ENCODE assay signal across 8 cellular contexts in the genomic region with DNA sequence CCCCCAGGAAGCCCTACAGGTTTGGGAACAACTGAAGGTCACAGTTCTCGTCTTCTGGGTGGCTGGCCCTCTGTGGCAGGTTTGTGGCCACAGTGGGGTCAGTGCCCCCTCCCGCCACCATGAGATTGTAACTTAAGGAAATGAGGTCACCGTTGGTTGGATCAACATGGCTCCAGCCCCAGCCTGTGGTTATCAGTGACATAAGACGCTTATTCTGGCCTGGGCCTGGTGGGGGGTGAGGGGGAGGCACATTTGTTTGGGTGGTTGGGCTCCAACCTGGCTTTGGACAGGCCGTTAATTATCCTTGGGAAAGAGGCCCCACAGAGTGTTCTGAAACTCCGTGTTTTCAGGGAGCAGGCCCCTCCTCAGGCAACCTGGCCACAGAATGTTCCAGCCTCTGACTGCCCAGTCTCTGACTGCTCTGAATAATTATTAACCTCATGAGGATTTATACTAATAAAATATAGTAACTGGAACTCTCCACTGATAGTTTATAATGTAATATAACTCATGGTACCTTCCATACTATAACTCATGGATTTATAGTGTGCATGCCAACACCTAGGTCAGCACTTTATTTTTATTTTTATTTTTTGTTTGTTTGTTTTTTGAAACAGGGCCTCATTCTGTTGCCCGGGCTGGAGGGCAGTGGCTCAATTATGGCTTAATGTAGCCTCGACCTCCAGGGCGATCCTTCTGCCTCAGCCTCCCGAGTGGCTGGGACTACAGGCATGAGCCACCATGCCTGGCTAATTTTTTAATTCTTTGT. TPM values are rescaled to one million over a fixed set of nuclear protein-coding genes. Genes with fewer than 3 reads are reported as not detected.
DNase-seq lines count a peak whose midpoint lies in the region; ATAC-seq, FAIRE-seq and TF ChIP-seq lines count a peak whose summit lies in the region.

No MANE protein-coding gene starts in this region.

- no peak for TF ChIP-seq CTCF in astrocyte (IDR thresholded peaks at IDR 0.05; ENCODE audit: insufficient read depth, low read depth, low read length)
- TF ChIP-seq CTCF in gastrocnemius medialis (IDR thresholded peaks at IDR 0.05 in 4 of 5, conservative IDR thresholded peaks at IDR 0.05 in 1 of 5): no peak

- H3K4me1 ChIP-seq in astrocyte (ENCODE audit: insufficient read depth, low read length): peaks cover 90% of the 10 kb centered on the region
- peaks cover 77 to 93% of the 10 kb centered on the region in 2 donors for H3K4me1 ChIP-seq in gastrocnemius medialis

- H3K9me3 ChIP-seq in astrocyte (ENCODE audit: insufficient read depth, low read depth, low read length) (no peaks in the 10 kb centered on the region), gastrocnemius medialis (no peaks in the 10 kb centered on the region)

- no peaks in the 10 kb centered on the region for H4K20me1 ChIP-seq in astrocyte (ENCODE audit: insufficient read depth, low read length)

- peak overlapping the region; percentile 90 for H3K9ac ChIP-seq in astrocyte (ENCODE audit: low read length)

- no peak for FAIRE-seq in astrocyte (lab: Jason Lieb, UNC)

- in situ Hi-C loops in gastrocnemius medialis (cut with MboI; ENCODE audit: low sequenced_read_pairs in 4 of 4): loop anchor here in 1 of 4 donors (10.0 kb wide), 1 partner anchor 66 kb away; a partner anchor contains a TSS

- peak overlapping the region; percentile 100 for H3K27ac ChIP-seq in astrocyte (ENCODE audit: low read depth, low read length)
- peak overlapping the region; percentile 85 to 94 (median 92) for H3K27ac ChIP-seq in gastrocnemius medialis

- H3K27me3 Mint-ChIP-seq in astrocyte (ENCODE audit: low read depth, unreplicated experiment): no peaks in the 10 kb centered on the region

- H2AFZ ChIP-seq in astrocyte (ENCODE audit: low read depth, low read length): no peak overlapping the region

- H3K36me3 ChIP-seq in astrocyte (ENCODE audit: insufficient read depth, low read length): peaks cover 4% of the 10 kb centered on the region
- H3K36me3 ChIP-seq in gastrocnemius medialis: no peaks in the 10 kb centered on the region

- DNase-seq in EH (ENCODE audit: low read depth) (peak; percentile 96), astrocyte (ENCODE audit: low read depth) (peak; percentile 98), iris pigment epithelial cell (ENCODE audit: low read depth) (peak; percentile 95), gastrocnemius medialis (peak; percentile 53 to 69), AG08395 (ENCODE audit: low spot score) (no peak), NCI-H187 (lab: John Stamatoyannopoulos, UW) (no peak)

- peak; percentile 4 to 12 for ATAC-seq in gastrocnemius medialis
- ATAC-seq in HG02678 (IDR thresholded peaks at IDR 0.05; ENCODE audit: unreplicated experiment): no peak
- no peak for ATAC-seq in GM19463 (IDR thresholded peaks at IDR 0.05; ENCODE audit: unreplicated experiment)

- no peak overlapping the region for H3K4me3 Mint-ChIP-seq in astrocyte (ENCODE audit: unreplicated experiment)

- no peaks in the 10 kb centered on the region for H3K9me3 Mint-ChIP-seq in astrocyte (ENCODE audit: unreplicated experiment)

- intact Hi-C loops in gastrocnemius medialis (cut with DNase I; ENCODE audit: low total_unique reads): no loop called here

- H3K27ac Mint-ChIP-seq in astrocyte (ENCODE audit: unreplicated experiment): peak overlapping the region; percentile 90

- peak in 1 of 2 donors; percentile 23 for TF ChIP-seq POLR2A in gastrocnemius medialis (IDR thresholded peaks at IDR 0.05)

- peaks cover 62% of the 10 kb centered on the region for H3K4me1 Mint-ChIP-seq in astrocyte (ENCODE audit: low read depth, unreplicated experiment)

- H3K27me3 ChIP-seq in astrocyte (ENCODE audit: insufficient read depth, low read length) (no peaks in the 10 kb centered on the region), gastrocnemius medialis (no peaks in the 10 kb centered on the region)

- H3K79me2 ChIP-seq in astrocyte (ENCODE audit: insufficient read depth, low read length): peaks cover 14% of the 10 kb centered on the region

- H3K36me3 Mint-ChIP-seq in astrocyte (ENCODE audit: low read depth, unreplicated experiment): peaks cover 13% of the 10 kb centered on the region

- H3K4me3 ChIP-seq in astrocyte (ENCODE audit: insufficient read depth, low read depth, low read length) (no peak overlapping the region), gastrocnemius medialis (no peak overlapping the region)

- peak overlapping the region; percentile 20 for H3K4me2 ChIP-seq in astrocyte (ENCODE audit: low read length)

RNA-seq across cellular contexts. Expression of a gene that starts 58.0 kb away (rescaled TPM):
- total RNA-seq in astrocyte (50.6 and 54.3 TPM in 2 replicates), gastrocnemius medialis (10 to 100 TPM; 24.8 to 50.4 (median 41.5) TPM)

Comparison
In these comparisons a context has a peak if more than half of its experiments do, and no peak if none do; other contexts are left out.
1. DNase-seq: peak in EH (single experiment), astrocyte (single experiment), iris pigment epithelial cell (single experiment) and gastrocnemius medialis (2 of 2); none in AG08395 (single experiment) and NCI-H187 (0 of 2).
2. ATAC-seq: peak in gastrocnemius medialis (2 of 2); none in HG02678 (single experiment) and GM19463 (single experiment).